Comparison of ENCODE assay signal across 22 cellular contexts in the genomic region with DNA sequence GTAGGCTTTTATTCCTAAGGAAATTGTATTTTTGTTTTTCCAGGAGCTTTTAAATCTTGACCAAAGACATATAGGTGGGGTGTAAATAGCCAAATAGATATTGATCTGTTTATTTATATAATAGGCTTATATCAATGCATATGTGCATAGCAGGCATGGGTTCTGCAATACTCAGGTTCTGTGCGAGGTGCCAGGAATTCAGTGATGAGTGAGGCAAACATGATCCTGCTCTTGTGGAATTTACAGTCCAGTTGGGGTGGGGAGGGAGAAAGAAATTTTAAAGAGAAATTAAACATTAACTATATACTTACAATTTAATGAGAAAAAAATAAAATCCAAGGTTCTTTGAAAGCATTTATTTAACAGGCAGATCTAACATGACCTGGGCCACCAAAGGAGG.
A peak's percentile ranks its signal among the peaks of the same experiment; 100 is the strongest.
DNase-seq lines count a peak whose midpoint lies in the region; FAIRE-seq and TF ChIP-seq lines count a peak whose summit lies in the region.
"Had no signal": no experiment of that assay in that cellular context is flagged by ENCODE, and none has a peak within 500 bp of the region (broad histone marks: within the 10 kb centered on the region; RNA-seq: fewer than 3 reads in every experiment).

No MANE protein-coding gene starts in this region.

- H3K9me3 ChIP-seq in astrocyte (ENCODE audit: insufficient read depth, low read depth, low read length) (no peaks in the 10 kb centered on the region), neutrophil (no peaks in the 10 kb centered on the region)
- H3K9me3 ChIP-seq: BLaER1 treated with 17β-estradiol and CSF1 and Interleukin-3, amounts not matched to agents 10 nM and 100 nM; heart left ventricle; lower lobe of right lung; SJCRH30; stomach had no signal

- no peak for DNase-seq in activated CD4-positive, alpha-beta memory T cell treated with anti-CD3 and anti-CD28 coated beads for 36 hours
- DNase-seq in activated CD4-positive, alpha-beta memory T cell treated with anti-CD3 and anti-CD28 coated beads, Interleukin-2, amount 10 ng/mL, durations not matched to agents 7 days and 5 days: no peak
- DNase-seq in EL (peak; percentile 44), astrocyte (ENCODE audit: low read depth) (no peak), CD1c-positive myeloid dendritic cell (ENCODE audit: extremely low spot score) (no peak), RWPE1 (ENCODE audit: low spot score) (no peak), progenitor cell of endocrine pancreas (ENCODE audit: low spot score, unreplicated experiment) (no peak)
- DNase-seq: activated effector memory CD4-positive, alpha-beta T cell treated with anti-CD3 and anti-CD28 coated beads, Interleukin-2, amount 50 U/mL, for 16 hours; DMS79; endodermal cell; heart left ventricle; lower lobe of right lung; NCI-H1436; NCI-H774; right cardiac atrium; SJCRH30; stomach had no signal

- H3K4me1 ChIP-seq in astrocyte (ENCODE audit: insufficient read depth, low read length): peaks cover 18% of the 10 kb centered on the region
- peaks cover 47 to 54% of the 10 kb centered on the region in 2 experiments for H3K4me1 ChIP-seq in neutrophil (ENCODE audit: control insufficient read depth in 1 of 2, insufficient read depth in 1 of 2, low read depth in 1 of 2, low read length in 1 of 2)

- peaks cover 94% of the 10 kb centered on the region for H3K4me1 Mint-ChIP-seq in activated CD4-positive, alpha-beta memory T cell treated with anti-CD3 and anti-CD28 coated beads for 36 hours (ENCODE audit: low read depth)
- H3K4me1 Mint-ChIP-seq in activated CD4-positive, alpha-beta memory T cell treated with anti-CD3 and anti-CD28 coated beads, Interleukin-2, amount 10 ng/mL, durations not matched to agents 7 days and 5 days: peaks cover 80% of the 10 kb centered on the region
- peaks cover 61% of the 10 kb centered on the region for H3K4me1 Mint-ChIP-seq in astrocyte (ENCODE audit: low read depth, unreplicated experiment)
- peaks cover 33% of the 10 kb centered on the region for H3K4me1 Mint-ChIP-seq in progenitor cell of endocrine pancreas (ENCODE audit: low read depth)

- no peaks in the 10 kb centered on the region for H4K20me1 ChIP-seq in astrocyte (ENCODE audit: insufficient read depth, low read length)
- H4K20me1 ChIP-seq: BLaER1 treated with 17β-estradiol and CSF1 and Interleukin-3, amounts not matched to agents 10 nM and 100 nM had no signal

- no peak overlapping the region for H3K4me2 ChIP-seq in astrocyte (ENCODE audit: low read length)

- intact Hi-C loops in activated CD4-positive, alpha-beta memory T cell treated with anti-CD3 and anti-CD28 coated beads for 36 hours (cut with micrococcal nuclease): no loop called here

- no peaks in the 10 kb centered on the region for H3K36me3 ChIP-seq in astrocyte (ENCODE audit: insufficient read depth, low read length)
- no peaks in the 10 kb centered on the region for H3K36me3 ChIP-seq in neutrophil
- H3K36me3 ChIP-seq: SJCRH30, stomach had no signal

- POLR2A ChIA-PET in activated CD4-positive, alpha-beta memory T cell treated with anti-CD3 and anti-CD28 coated beads for 36 hours (lab: Charles Lee): interaction anchor here (1.2 kb wide), 1 partner anchor 29 kb away, joined by 3 read pairs; no protein-coding TSS in a partner anchor
- POLR2A ChIA-PET in activated CD4-positive, alpha-beta memory T cell treated with anti-CD3 and anti-CD28 coated beads, Interleukin-2, amount 10 ng/mL, durations not matched to agents 7 days and 5 days (lab: Charles Lee): interaction anchor here (1.7 kb wide), 1 partner anchor 10 kb away, joined by 6 read pairs; no protein-coding TSS in a partner anchor
- POLR2A ChIA-PET in RWPE1 (lab: Yijun Ruan, JAX; ENCODE audit: low non-redundant PET): no interaction called here

- no peaks in the 10 kb centered on the region for H3K27me3 Mint-ChIP-seq in activated CD4-positive, alpha-beta memory T cell treated with anti-CD3 and anti-CD28 coated beads for 36 hours
- H3K27me3 Mint-ChIP-seq in activated CD4-positive, alpha-beta memory T cell treated with anti-CD3 and anti-CD28 coated beads, Interleukin-2, amount 10 ng/mL, durations not matched to agents 7 days and 5 days: no peaks in the 10 kb centered on the region
- H3K27me3 Mint-ChIP-seq in astrocyte (ENCODE audit: low read depth, unreplicated experiment) (no peaks in the 10 kb centered on the region), progenitor cell of endocrine pancreas (no peaks in the 10 kb centered on the region)
- H3K27me3 Mint-ChIP-seq: IgD-negative memory B cell had no signal

- H3K27ac ChIP-seq in astrocyte (ENCODE audit: low read depth, low read length) (no peak overlapping the region), neutrophil (peak overlapping the region; percentile 58), RWPE1 (no peak overlapping the region)
- H3K27ac ChIP-seq: BLaER1 treated with 17β-estradiol and CSF1 and Interleukin-3, amounts not matched to agents 10 nM and 100 nM; lower lobe of right lung; SJCRH30 had no signal

- TF ChIP-seq CTCF in astrocyte (IDR thresholded peaks at IDR 0.05; ENCODE audit: insufficient read depth, low read depth, low read length) (no peak), neutrophil (IDR thresholded peaks at IDR 0.05) (no peak), RWPE1 (conservative IDR thresholded peaks at IDR 0.05; ENCODE audit: low read depth) (no peak), progenitor cell of endocrine pancreas (IDR thresholded peaks at IDR 0.05; ENCODE audit: unreplicated experiment) (no peak)

- H3K9me3 Mint-ChIP-seq in activated CD4-positive, alpha-beta memory T cell treated with anti-CD3 and anti-CD28 coated beads for 36 hours: no peaks in the 10 kb centered on the region
- no peaks in the 10 kb centered on the region for H3K9me3 Mint-ChIP-seq in activated CD4-positive, alpha-beta memory T cell treated with anti-CD3 and anti-CD28 coated beads, Interleukin-2, amount 10 ng/mL, durations not matched to agents 7 days and 5 days
- H3K9me3 Mint-ChIP-seq in astrocyte (ENCODE audit: unreplicated experiment) (peaks cover 2% of the 10 kb centered on the region), progenitor cell of endocrine pancreas (ENCODE audit: low read depth) (no peaks in the 10 kb centered on the region)
- H3K9me3 Mint-ChIP-seq: endodermal cell; IgD-negative memory B cell; T-helper 2 cell treated with Interferon-gamma antibody and Interleukin-4, amounts not matched to agents 5 μg/mL and 100 μg/mL, for 36 hours; WTC11 had no signal

- CTCF ChIA-PET in activated CD4-positive, alpha-beta memory T cell treated with anti-CD3 and anti-CD28 coated beads for 36 hours (lab: Charles Lee): no interaction called here
- CTCF ChIA-PET in activated CD4-positive, alpha-beta memory T cell treated with anti-CD3 and anti-CD28 coated beads, Interleukin-2, amount 10 ng/mL, durations not matched to agents 7 days and 5 days (lab: Charles Lee): no interaction called here
- CTCF ChIA-PET in RWPE1 (lab: Yijun Ruan, JAX): no interaction called here

- no peak overlapping the region for H2AFZ ChIP-seq in astrocyte (ENCODE audit: low read depth, low read length)

- no peak overlapping the region for H3K4me3 Mint-ChIP-seq in activated CD4-positive, alpha-beta memory T cell treated with anti-CD3 and anti-CD28 coated beads for 36 hours
- H3K4me3 Mint-ChIP-seq in activated CD4-positive, alpha-beta memory T cell treated with anti-CD3 and anti-CD28 coated beads, Interleukin-2, amount 10 ng/mL, durations not matched to agents 7 days and 5 days: no peak overlapping the region
- H3K4me3 Mint-ChIP-seq in astrocyte (ENCODE audit: unreplicated experiment): peak overlapping the region; percentile 50
- H3K4me3 Mint-ChIP-seq in progenitor cell of endocrine pancreas (ENCODE audit: low read depth): no peak overlapping the region
- H3K4me3 Mint-ChIP-seq: endodermal cell; IgD-negative memory B cell; T-helper 2 cell treated with Interferon-gamma antibody and Interleukin-4, amounts not matched to agents 5 μg/mL and 100 μg/mL, for 36 hours; WTC11 had no signal

- H3K36me3 Mint-ChIP-seq in activated CD4-positive, alpha-beta memory T cell treated with anti-CD3 and anti-CD28 coated beads for 36 hours: peaks cover 73% of the 10 kb centered on the region
- peaks cover 90% of the 10 kb centered on the region for H3K36me3 Mint-ChIP-seq in activated CD4-positive, alpha-beta memory T cell treated with anti-CD3 and anti-CD28 coated beads, Interleukin-2, amount 10 ng/mL, durations not matched to agents 7 days and 5 days (ENCODE audit: low read depth)
- no peaks in the 10 kb centered on the region for H3K36me3 Mint-ChIP-seq in astrocyte (ENCODE audit: low read depth, unreplicated experiment)
- no peaks in the 10 kb centered on the region for H3K36me3 Mint-ChIP-seq in progenitor cell of endocrine pancreas (ENCODE audit: insufficient read depth)
- H3K36me3 Mint-ChIP-seq: WTC11 had no signal

- H3K9ac ChIP-seq in astrocyte (ENCODE audit: low read length): no peak overlapping the region
- H3K9ac ChIP-seq: BLaER1 treated with 17β-estradiol and CSF1 and Interleukin-3, amounts not matched to agents 10 nM and 100 nM had no signal

- H3K27ac Mint-ChIP-seq in activated CD4-positive, alpha-beta memory T cell treated with anti-CD3 and anti-CD28 coated beads for 36 hours: peak overlapping the region; percentile 88
- H3K27ac Mint-ChIP-seq in activated CD4-positive, alpha-beta memory T cell treated with anti-CD3 and anti-CD28 coated beads, Interleukin-2, amount 10 ng/mL, durations not matched to agents 7 days and 5 days: no peak overlapping the region
- H3K27ac Mint-ChIP-seq in astrocyte (ENCODE audit: unreplicated experiment) (peak overlapping the region; percentile 87), progenitor cell of endocrine pancreas (no peak overlapping the region)
- H3K27ac Mint-ChIP-seq: endodermal cell; IgD-negative memory B cell; T-helper 2 cell treated with Interferon-gamma antibody and Interleukin-4, amounts not matched to agents 5 μg/mL and 100 μg/mL, for 36 hours; WTC11 had no signal

- no peak for FAIRE-seq in astrocyte (lab: Jason Lieb, UNC)

- no peaks in the 10 kb centered on the region for H3K79me2 ChIP-seq in astrocyte (ENCODE audit: insufficient read depth, low read length)

- H3K4me3 ChIP-seq in astrocyte (ENCODE audit: insufficient read depth, low read depth, low read length) (no peak overlapping the region), neutrophil (ENCODE audit: low read depth in 1 of 2, low read length in 1 of 2) (no peak overlapping the region)
- H3K4me3 ChIP-seq: BLaER1 treated with 17β-estradiol and CSF1 and Interleukin-3, amounts not matched to agents 10 nM and 100 nM; heart left ventricle; lower lobe of right lung; SJCRH30; stomach had no signal

- H3K27me3 ChIP-seq in astrocyte (ENCODE audit: insufficient read depth, low read length) (no peaks in the 10 kb centered on the region), neutrophil (no peaks in the 10 kb centered on the region)
- H3K27me3 ChIP-seq: BLaER1 treated with 17β-estradiol and CSF1 and Interleukin-3, amounts not matched to agents 10 nM and 100 nM; heart left ventricle; SJCRH30; stomach had no signal

Comparison
In these comparisons a context has a peak if more than half of its experiments do, and no peak if none do; other contexts are left out.
1. H3K27ac Mint-ChIP-seq: peak in activated CD4-positive, alpha-beta memory T cell treated with anti-CD3 and anti-CD28 coated beads for 36 hours (single experiment) and astrocyte (single experiment); none in activated CD4-positive, alpha-beta memory T cell treated with anti-CD3 and anti-CD28 coated beads, Interleukin-2, amount 10 ng/mL, durations not matched to agents 7 days and 5 days (single experiment) and progenitor cell of endocrine pancreas (single experiment).